Comparison of ENCODE assay signal across 8 cellular contexts in the genomic region with DNA sequence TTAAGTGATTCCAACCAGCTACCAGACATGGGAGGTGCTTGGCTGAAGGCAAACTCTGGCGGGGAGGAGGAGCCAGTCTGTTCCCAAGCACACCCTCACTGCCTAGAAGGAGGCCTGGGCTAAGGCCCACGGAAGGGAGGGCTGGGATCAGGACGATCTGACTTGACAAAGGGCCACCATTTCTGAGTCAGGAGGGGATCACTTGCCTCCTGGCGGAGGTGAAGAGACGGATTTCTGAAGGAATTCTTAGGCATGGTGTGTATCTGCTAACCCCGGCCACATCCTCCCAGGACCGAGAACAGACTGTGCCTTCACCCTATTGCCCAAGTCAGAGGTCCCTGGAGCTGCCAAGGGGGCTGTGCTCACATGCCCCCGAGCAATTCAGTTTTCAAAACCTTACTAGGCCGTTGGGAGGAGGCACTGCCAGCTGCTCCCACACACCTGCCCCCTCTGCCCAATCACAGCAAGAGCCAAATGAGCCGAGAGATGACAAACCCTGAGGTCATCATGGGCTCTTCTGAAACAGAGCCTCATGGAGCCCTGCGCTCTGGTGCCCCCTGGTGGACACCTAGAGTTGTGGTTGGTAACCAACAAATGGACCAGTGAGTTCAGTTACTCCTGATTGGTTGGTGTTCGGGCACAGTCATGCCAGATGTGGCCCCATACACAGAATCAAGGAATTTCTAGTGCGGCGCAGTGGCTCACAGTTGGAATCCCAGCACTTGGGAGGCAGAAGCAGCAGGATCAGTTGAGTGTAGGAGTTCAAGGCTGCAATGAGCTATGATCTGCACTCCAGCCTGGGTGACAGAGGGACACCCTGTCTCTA. TPM values are rescaled to one million over a fixed set of nuclear protein-coding genes. Genes with fewer than 3 reads are reported as not detected.
A peak's percentile ranks its signal among the peaks of the same experiment; 100 is the strongest.
DNase-seq lines count a peak whose midpoint lies in the region; ATAC-seq lines count a peak whose summit lies in the region.

No MANE protein-coding gene starts in this region.

- H3K9me3 ChIP-seq in esophagus (ENCODE audit: control insufficient read depth in 2 of 2, insufficient read depth in 1 of 2, low read depth in 1 of 2, low read length in 1 of 2), result no peaks in the 10 kb centered on the region
- H3K9me3 ChIP-seq in naive thymus-derived CD4-positive, alpha-beta T cell (ENCODE audit: control insufficient read depth in 2 of 3, low read length in 3 of 3), result no peaks in the 10 kb centered on the region

- peaks cover 4% of the 10 kb centered on the region in 2 donors for H3K4me1 ChIP-seq in esophagus (ENCODE audit: control insufficient read depth in 2 of 2, insufficient read depth in 2 of 2, low read length in 1 of 2)
- peaks cover 5 to 13% of the 10 kb centered on the region in 2 donors for H3K4me1 ChIP-seq in naive thymus-derived CD4-positive, alpha-beta T cell (ENCODE audit: control insufficient read depth in 2 of 2, insufficient read depth in 2 of 2, low read length in 2 of 2)

- no peaks in the 10 kb centered on the region for H3K9me3 Mint-ChIP-seq in naive thymus-derived CD4-positive, alpha-beta T cell

- H3K27ac Mint-ChIP-seq in naive thymus-derived CD4-positive, alpha-beta T cell, result peak overlapping the region in 8 of 9 donors; percentile 0 to 78 (median 47)

- intact Hi-C loops in naive thymus-derived CD4-positive, alpha-beta T cell (cut with micrococcal nuclease), result loop anchor here (1.0 to 5.0 kb wide), 7 partner anchors 8 to 357 kb away; no protein-coding TSS in a partner anchor

- peak; percentile 76 for ATAC-seq in GM21367 (IDR thresholded peaks at IDR 0.05; ENCODE audit: unreplicated experiment)
- peak; percentile 99 for ATAC-seq in naive thymus-derived CD4-positive, alpha-beta T cell
- peak; percentile 100 for ATAC-seq in stimulated activated naive CD8-positive, alpha-beta T cell treated with anti-CD3 and anti-CD28 coated beads, Interleukin-15, Interleukin-2, amounts not matched to agents 100 U/mL and 50 U/mL, for 24 hours

- peaks cover 0 to 17% (median 6%) of the 10 kb centered on the region in 5 donors for H3K27me3 Mint-ChIP-seq in naive thymus-derived CD4-positive, alpha-beta T cell

- no peaks in the 10 kb centered on the region for H3K36me3 ChIP-seq in esophagus (ENCODE audit: control insufficient read depth in 2 of 2, insufficient read depth in 2 of 2, low read length in 1 of 2)
- H3K36me3 ChIP-seq in naive thymus-derived CD4-positive, alpha-beta T cell (ENCODE audit: control insufficient read depth in 2 of 3, insufficient read depth in 3 of 3, low read length in 3 of 3), result no peaks in the 10 kb centered on the region

- peak overlapping the region; percentile 89 to 97 for H3K27ac ChIP-seq in esophagus (ENCODE audit: low read depth in 2 of 2, low read length in 1 of 2)
- peak overlapping the region; percentile 9 for H3K27ac ChIP-seq in naive thymus-derived CD4-positive, alpha-beta T cell (ENCODE audit: low read depth, low read length)

- POLR2A ChIA-PET in naive thymus-derived CD4-positive, alpha-beta T cell (lab: Charles Lee), result interaction anchor here (0.8 to 5.6 kb wide), 5 partner anchors 13 to 645 kb away, joined by 3 to 52 read pairs (median 3); no protein-coding TSS in a partner anchor

- no peaks in the 10 kb centered on the region for H3K27me3 ChIP-seq in esophagus (ENCODE audit: control insufficient read depth in 1 of 2, insufficient read depth in 2 of 2, low read length in 2 of 2)
- no peaks in the 10 kb centered on the region for H3K27me3 ChIP-seq in naive thymus-derived CD4-positive, alpha-beta T cell (ENCODE audit: control insufficient read depth in 2 of 2, insufficient read depth in 2 of 2, low read length in 2 of 2)

- no peak overlapping the region for H3K4me3 ChIP-seq in esophagus (ENCODE audit: low read depth in 1 of 2, low read length in 2 of 2)
- H3K4me3 ChIP-seq in naive thymus-derived CD4-positive, alpha-beta T cell (ENCODE audit: low read length), result no peak overlapping the region

- DNase-seq in CD1c-positive myeloid dendritic cell (ENCODE audit: extremely low spot score), result peak; percentile 97
- peak; percentile 99 for DNase-seq in HT1080 (ENCODE audit: low read depth)
- DNase-seq in activated CD8-positive, alpha-beta memory T cell treated with anti-CD3 and anti-CD28 coated beads for 24 hours, result peak; percentile 98
- DNase-seq in naive thymus-derived CD4-positive, alpha-beta T cell, result peak; percentile 83 to 94 (median 90)
- DNase-seq in stimulated activated naive CD8-positive, alpha-beta T cell treated with anti-CD3 and anti-CD28 coated beads, Interleukin-15, Interleukin-2, amounts not matched to agents 100 U/mL and 50 U/mL, for 24 hours, result peak; percentile 96
- no peak for DNase-seq in NCI-H2171 (lab: John Stamatoyannopoulos, UW)

- peak overlapping the region in 3 of 10 donors; percentile 1 to 56 (median 10) for H3K4me3 Mint-ChIP-seq in naive thymus-derived CD4-positive, alpha-beta T cell

- CTCF ChIA-PET in naive thymus-derived CD4-positive, alpha-beta T cell (lab: Charles Lee), result interaction anchor here (0.6 to 5.1 kb wide), 17 partner anchors 8 to 1459 kb away, joined by 3 to 61 read pairs (median 5); no protein-coding TSS in a partner anchor

- H3K4me1 Mint-ChIP-seq in naive thymus-derived CD4-positive, alpha-beta T cell, result peaks cover 8 to 19% (median 17%) of the 10 kb centered on the region in 7 donors

- 18 to 23% methylated on average over 14 of the region's 14 CpGs for WGBS in esophagus, 2 donors

- no peaks in the 10 kb centered on the region for H3K36me3 Mint-ChIP-seq in naive thymus-derived CD4-positive, alpha-beta T cell

RNA-seq across cellular contexts. Expression of a gene that starts 6.5 kb away (rescaled TPM):
- total RNA-seq in HT1080 (2014; rRNA removed; shearing (Covaris generic)), result 31.7 and 33.3 TPM in 2 replicates
- polyA plus RNA-seq in HT1080 (2015; cell fraction: cytosol; rRNA removed), result 23.3 and 25.5 TPM in 2 replicates
- 114 and 124 TPM in 2 replicates for polyA plus RNA-seq in HT1080 (2015; cell fraction: nucleus; rRNA removed)
- polyA plus RNA-seq in esophagus, result 10 to 100 TPM; 38.8 to 87.5 TPM
- 100 to 1,000 TPM; 128 to 196 (median 188) TPM for total RNA-seq in naive thymus-derived CD4-positive, alpha-beta T cell
- polyA plus RNA-seq in naive thymus-derived CD4-positive, alpha-beta T cell, result 1 to 10 TPM; 2.0 to 2.6 TPM
